In genomic region chr11:5165898-5166297, GRCh38 we compare ENCODE assay signal across 19 cellular contexts. TPM values are rescaled to one million over a fixed set of nuclear protein-coding genes. Genes with fewer than 3 reads are reported as not detected.
"Had no signal": no experiment of that assay in that cellular context is flagged by ENCODE, and none has a peak within 500 bp of the region (broad histone marks: within the 10 kb centered on the region; RNA-seq: fewer than 3 reads in every experiment).

No MANE protein-coding gene starts in this region.

RNA-seq across cellular contexts. Expression of gene OR52A1, which starts 11.3 kb away (rescaled TPM):
- total RNA-seq: natural killer cell treated with Interleukin-12 subunit alpha and Interleukin-12 subunit beta and Interleukin-15 and Interleukin-18, amount 100 ng/mL, for 72 hours; neural crest cell; omental fat pad; osteocyte; pancreas; posterior vena cava; pulmonary artery endothelial cell; right atrium auricular region; sciatic nerve; smooth muscle cell; spleen; suprapubic skin; transverse colon; upper lobe of right lung; urinary bladder; uterus had no signal
- polyA plus RNA-seq: pancreas, smooth muscle cell, spleen, thymus, urinary bladder had no signal

RNA-seq across cellular contexts. Expression of gene OR52A5, which starts 27.7 kb away (rescaled TPM):
- total RNA-seq: natural killer cell treated with Interleukin-12 subunit alpha and Interleukin-12 subunit beta and Interleukin-15 and Interleukin-18, amount 100 ng/mL, for 72 hours; neural crest cell; omental fat pad; osteocyte; pancreas; posterior vena cava; prostate gland; pulmonary artery endothelial cell; right atrium auricular region; sciatic nerve; smooth muscle cell; spleen; suprapubic skin; transverse colon; upper lobe of right lung; urinary bladder; uterus had no signal
- polyA plus RNA-seq: pancreas, smooth muscle cell, spleen, thymus, urinary bladder had no signal

RNA-seq across cellular contexts. Expression of gene OR51V1, which starts 34.6 kb away (rescaled TPM):
- total RNA-seq: natural killer cell treated with Interleukin-12 subunit alpha and Interleukin-12 subunit beta and Interleukin-15 and Interleukin-18, amount 100 ng/mL, for 72 hours; neural crest cell; omental fat pad; osteocyte; pancreas; posterior vena cava; prostate gland; pulmonary artery endothelial cell; right atrium auricular region; sciatic nerve; smooth muscle cell; spleen; suprapubic skin; testis; transverse colon; upper lobe of right lung; urinary bladder; uterus had no signal
- polyA plus RNA-seq: pancreas, smooth muscle cell, spleen, thymus, urinary bladder had no signal
